In genomic region chr6:131924881-131925474, GRCh38 we compare ENCODE assay signal across 8 cellular contexts. TPM values are rescaled to one million over a fixed set of nuclear protein-coding genes. Genes with fewer than 3 reads are reported as not detected.
A peak's percentile ranks its signal among the peaks of the same experiment; 100 is the strongest.
DNase-seq lines count a peak whose midpoint lies in the region; TF ChIP-seq lines count a peak whose summit lies in the region.

No MANE protein-coding gene starts in this region.

- peak; percentile 74 for DNase-seq in A673 (ENCODE audit: low spot score)
- peak; percentile 19 for DNase-seq in H4 (ENCODE audit: low spot score)
- peak; percentile 14 for DNase-seq in RPMI8226
- DNase-seq in foreskin melanocyte, result peak; percentile 31
- no peak for DNase-seq in spleen
- DNase-seq in activated CD4-positive, alpha-beta T cell treated with anti-CD3 and anti-CD28 coated beads for 48 hours, result no peak
- no peak for DNase-seq in activated naive CD4-positive, alpha-beta T cell treated with anti-CD3 and anti-CD28 coated beads for 36 hours
- no peak for DNase-seq in NCI-H2196 (lab: John Stamatoyannopoulos, UW; ENCODE audit: unreplicated experiment)

- WGBS in spleen, 5 donors, result 26 to 31% (median 28%) methylated on average over 4 of the region's 4 CpGs

- no peak overlapping the region for H3K4me3 Mint-ChIP-seq in activated naive CD4-positive, alpha-beta T cell treated with anti-CD3 and anti-CD28 coated beads for 36 hours

- no peak for TF ChIP-seq POLR2A in spleen (IDR thresholded peaks at IDR 0.05)

- H3K9me3 Mint-ChIP-seq in activated naive CD4-positive, alpha-beta T cell treated with anti-CD3 and anti-CD28 coated beads for 36 hours, result peaks cover 8% of the 10 kb centered on the region

- H3K36me3 ChIP-seq in A673 (ENCODE audit: insufficient read depth, low read length, poor library complexity, severe bottlenecking), result no peaks in the 10 kb centered on the region
- no peaks in the 10 kb centered on the region for H3K36me3 ChIP-seq in spleen

- BruUV-seq in A673 (replicated peaks; lab: Mats Ljungman, UMichigan), result no TSS peak

- H3K36me3 Mint-ChIP-seq in activated naive CD4-positive, alpha-beta T cell treated with anti-CD3 and anti-CD28 coated beads for 36 hours (ENCODE audit: low read depth), result peaks cover 1% of the 10 kb centered on the region

- H3K27ac Mint-ChIP-seq in activated naive CD4-positive, alpha-beta T cell treated with anti-CD3 and anti-CD28 coated beads for 36 hours, result no peak overlapping the region

- POLR2A ChIA-PET in A673 (lab: Charles Lee; ENCODE audit: low non-redundant PET), result no interaction called here

- no peak overlapping the region for H3K4me3 ChIP-seq in A673 (ENCODE audit: low read depth, low read length, poor library complexity, severe bottlenecking)
- H3K4me3 ChIP-seq in spleen, result no peak overlapping the region

- H3K27me3 ChIP-seq in A673 (replicated peaks; ENCODE audit: insufficient read depth, low read depth, low read length, poor library complexity) (no peaks in the 10 kb centered on the region), spleen (replicated peaks in 1 of 7) (no peaks in the 10 kb centered on the region)

- H3K4me1 Mint-ChIP-seq in activated naive CD4-positive, alpha-beta T cell treated with anti-CD3 and anti-CD28 coated beads for 36 hours (ENCODE audit: low read depth), result no peaks in the 10 kb centered on the region

- TF ChIP-seq CTCF in A673 (conservative IDR thresholded peaks at IDR 0.05; ENCODE audit: low read depth, low read length) (peak; percentile 66), spleen (IDR thresholded peaks at IDR 0.05 in 8 of 11, conservative IDR thresholded peaks at IDR 0.05 in 3 of 11) (peak in 7 of 11 experiments; percentile 15 to 47 (median 32))

- no peaks in the 10 kb centered on the region for H3K9me3 ChIP-seq in A673 (ENCODE audit: low read depth, low read length, poor library complexity, severe bottlenecking)
- H3K9me3 ChIP-seq in spleen, result peaks cover 3 to 31% (median 25%) of the 10 kb centered on the region in 8 donors

- intact Hi-C loops in A673 (cut with micrococcal nuclease; ENCODE audit: unreplicated experiment) (loop anchor here (1.0 to 10.0 kb wide), 5 partner anchors 236 to 557 kb away; no protein-coding TSS in a partner anchor), spleen (cut with DNase I; ENCODE audit: low total_unique reads) (loop anchor here (5.0 to 10.0 kb wide), 2 partner anchors 240 to 292 kb away; no protein-coding TSS in a partner anchor)
- intact Hi-C loops in activated naive CD4-positive, alpha-beta T cell treated with anti-CD3 and anti-CD28 coated beads for 36 hours (cut with micrococcal nuclease), result loop anchor here (1.0 kb wide), 1 partner anchor 293 kb away; no protein-coding TSS in a partner anchor

- no peaks in the 10 kb centered on the region for H3K4me1 ChIP-seq in A673 (ENCODE audit: insufficient read depth, low read length, poor library complexity, severe bottlenecking)
- no peaks in the 10 kb centered on the region for H3K4me1 ChIP-seq in spleen

- CTCF ChIA-PET in A673 (lab: Charles Lee), result interaction anchor here (0.7 to 1.4 kb wide), 7 partner anchors 10 to 548 kb away, joined by 3 to 12 read pairs (median 5); no protein-coding TSS in a partner anchor
- CTCF ChIA-PET in activated naive CD4-positive, alpha-beta T cell treated with anti-CD3 and anti-CD28 coated beads for 36 hours (lab: Charles Lee), result interaction anchor here (0.6 to 2.7 kb wide), 8 partner anchors 10 to 323 kb away, joined by 3 to 12 read pairs (median 4); no protein-coding TSS in a partner anchor

- H3K27ac ChIP-seq in A673 (ENCODE audit: low read depth, low read length, poor library complexity, severe bottlenecking) (no peak overlapping the region), spleen (no peak overlapping the region)

- peaks cover 6% of the 10 kb centered on the region for H3K27me3 Mint-ChIP-seq in activated naive CD4-positive, alpha-beta T cell treated with anti-CD3 and anti-CD28 coated beads for 36 hours (ENCODE audit: low read depth)

RNA-seq across cellular contexts. Expression of gene CCN2, which starts 26.2 kb away (rescaled TPM):
- total RNA-seq in A673 (2021) (6.6 and 17.5 TPM in 2 replicates), spleen (100 to 1,000 TPM; 253 to 556 (median 319) TPM)
- total RNA-seq in H4 (2014; rRNA removed; shearing (Covaris generic)), result 12.4 and 16.4 TPM in 2 replicates
- polyA plus RNA-seq in spleen, result 100 to 1,000 TPM in 1 of 3 donors, 10 to 100 TPM in 2; 20.6 to 115 (median 74.2) TPM
- total RNA-seq in activated naive CD4-positive, alpha-beta T cell treated with anti-CD3 and anti-CD28 coated beads for 36 hours, result not detected

Comparison
In these comparisons a context has a peak if more than half of its experiments do, and no peak if none do; other contexts are left out.
1. DNase-seq: peak in A673 (single experiment), H4 (single experiment), RPMI8226 (single experiment) and foreskin melanocyte (single experiment); none in spleen (single experiment), activated CD4-positive, alpha-beta T cell treated with anti-CD3 and anti-CD28 coated beads for 48 hours (single experiment), activated naive CD4-positive, alpha-beta T cell treated with anti-CD3 and anti-CD28 coated beads for 36 hours (single experiment) and NCI-H2196 (single experiment).
2. RNA of gene CCN2, which starts 26.2 kb away (total RNA-seq): 253 to 556 TPM in spleen; 6.6 to 17.5 TPM in A673, 12.4 to 16.4 TPM in H4 and not detected in activated naive CD4-positive, alpha-beta T cell treated with anti-CD3 and anti-CD28 coated beads for 36 hours; every median in the first group is over 10 times any median in the second.